Comparison of ENCODE assay signal across 9 cellular contexts in the genomic region with DNA sequence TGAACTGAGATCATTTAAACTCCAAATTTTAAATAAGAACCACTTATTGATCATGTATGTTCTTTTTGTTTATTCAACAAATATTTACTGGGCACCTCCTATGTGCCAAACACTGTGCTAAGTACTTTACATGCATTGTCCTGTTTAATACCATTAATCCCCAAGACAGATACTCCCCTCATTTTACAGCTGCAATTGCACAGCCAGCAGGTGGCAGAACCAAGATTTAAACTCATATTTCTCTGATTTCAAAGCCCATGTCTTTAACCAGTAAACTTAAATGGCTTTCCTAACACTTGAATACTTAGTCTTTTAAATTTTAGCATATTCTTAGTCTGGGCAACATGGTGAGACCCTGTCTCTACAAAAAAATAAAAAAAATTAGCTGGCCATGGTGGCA. TPM values are rescaled to one million over a fixed set of nuclear protein-coding genes. Genes with fewer than 3 reads are reported as not detected.
DNase-seq lines count a peak whose midpoint lies in the region; ATAC-seq, FAIRE-seq and TF ChIP-seq lines count a peak whose summit lies in the region.
"Had no signal": no experiment of that assay in that cellular context is flagged by ENCODE, and none has a peak within 500 bp of the region (broad histone marks: within the 10 kb centered on the region; RNA-seq: fewer than 3 reads in every experiment).

No MANE protein-coding gene starts in this region.

- peak; percentile 46 for DNase-seq in EH (ENCODE audit: low read depth)
- peak; percentile 51 for DNase-seq in KBM-7
- peak; percentile 3 for DNase-seq in activated gamma-delta T cell treated with anti-CD3 and anti-CD28 coated beads, Interleukin-2, amount 50 U/mL, for 16 hours (ENCODE audit: low read depth)
- peak; percentile 16 for DNase-seq in HepG2 (ENCODE audit: low spot score)
- DNase-seq in cortex of kidney (lab: John Stamatoyannopoulos, UW), result no peak
- no peak for DNase-seq in WTC11 (ENCODE audit: low spot score)
- no peak for DNase-seq in GM19240 (ENCODE audit: insufficient read length, low spot score)

- H3K9me3 Mint-ChIP-seq in WTC11, result no peaks in the 10 kb centered on the region

- BruUV-seq in HepG2 (replicated peaks; lab: Mats Ljungman, UMichigan), result no TSS peak

- peaks cover 10% of the 10 kb centered on the region; the same call in 1 of the 2 replicates for H3K4me1 ChIP-seq in HepG2 (ENCODE audit: insufficient read depth, low read length)

- H3K9me3 ChIP-seq in HepG2 (ENCODE audit: low read length), result no peaks in the 10 kb centered on the region

- TF ChIP-seq CTCF in HepG2 (CRISPR knock-in tag; IDR thresholded peaks at IDR 0.05) (peak; percentile 41), WTC11 (IDR thresholded peaks at IDR 0.05) (no peak)

- POLR2A ChIA-PET in HepG2 (lab: Yijun Ruan, JAX) (interaction anchor here (1.0 kb wide), 1 partner anchor 63 kb away, joined by 3 read pairs; the partner anchor contains the start of gene HSDL2), WTC11 (lab: Charles Lee) (no interaction called here)

- no peak overlapping the region for H3K27ac ChIP-seq in HepG2 (ENCODE audit: extremely low read length, insufficient read depth, low read length)
- H3K27ac ChIP-seq: SK-N-MC had no signal

- intact Hi-C loops in HepG2 (cut with micrococcal nuclease; ENCODE audit: unreplicated experiment), result loop anchor here (1.0 to 10.0 kb wide), 3 partner anchors 222 to 352 kb away; no protein-coding TSS in a partner anchor

- no peaks in the 10 kb centered on the region for H3K27me3 Mint-ChIP-seq in WTC11 (ENCODE audit: low read depth)

- TF ChIP-seq EP300 in HepG2 (IDR thresholded peaks at IDR 0.05; ENCODE audit: low read depth in 2 of 2, low read length in 2 of 2) (no peak), HepG2 (CRISPR knock-in tag; IDR thresholded peaks at IDR 0.05; ENCODE audit: borderline replicate concordance) (no peak)

- peaks cover 8 to 36% of the 10 kb centered on the region in 2 experiments for H3K36me3 ChIP-seq in HepG2 (replicated peaks in 1 of 2; ENCODE audit: control insufficient read depth in 1 of 2, insufficient read depth in 2 of 2, low read length in 2 of 2)

- no peaks in the 10 kb centered on the region for H4K20me1 ChIP-seq in HepG2 (ENCODE audit: insufficient read depth, low read length)

- H3K36me3 Mint-ChIP-seq in WTC11, result no peaks in the 10 kb centered on the region

- H3K27me3 ChIP-seq in HepG2 (ENCODE audit: control insufficient read depth in 1 of 2, insufficient read depth in 2 of 2, low read length in 2 of 2), result no peaks in the 10 kb centered on the region

- no peak for TF ChIP-seq RAD21 in HepG2 (CRISPR knock-in tag; IDR thresholded peaks at IDR 0.05)

- CTCF ChIA-PET in HepG2 (lab: Yijun Ruan, JAX; ENCODE audit: low intra/inter-chr PET ratio, low total read pairs) (interaction anchor here (0.7 to 1.3 kb wide), 2 partner anchors 221 to 268 kb away, joined by 3 to 4 read pairs; no protein-coding TSS in a partner anchor), WTC11 (lab: Charles Lee) (interaction anchor here (0.6 to 1.2 kb wide), 5 partner anchors 10 to 930 kb away, joined by 3 to 5 read pairs (median 3); partner anchors contain the start of gene KIAA1958)

- peak; percentile 50 for FAIRE-seq in HepG2 (lab: Jason Lieb, UNC)

- no peaks in the 10 kb centered on the region for H3K4me1 Mint-ChIP-seq in WTC11

- TF ChIP-seq POLR2A in HepG2 (IDR thresholded peaks at IDR 0.05; ENCODE audit: insufficient read depth in 1 of 2, low read depth in 2 of 2, low read length in 2 of 2), result no peak

- in situ Hi-C loops in KBM-7 (cut with MboI; ENCODE audit: low pct_unique_long_range_greater_than_20kb, low sequenced_read_pairs), result no loop called here
- in situ Hi-C loops in HepG2 (cut with HindIII; ENCODE audit: extremely low pct_ligation_motif_present, low pct_unique_long_range_greater_than_20kb), result no loop called here

- H3K4me3 ChIP-seq in HepG2 (replicated peaks in 1 of 3; ENCODE audit: insufficient read depth in 1 of 3, low read depth in 2 of 3, low read length in 3 of 3), result no peak overlapping the region
- H3K4me3 ChIP-seq: SK-N-MC had no signal

- no peak overlapping the region for H3K27ac Mint-ChIP-seq in WTC11

- ATAC-seq in HepG2, result peak; percentile 42; the same call in 1 of the 3 replicates
- no peak for ATAC-seq in GM21447 (IDR thresholded peaks at IDR 0.05; ENCODE audit: unreplicated experiment)
- no peak for ATAC-seq in WTC11

- no peak overlapping the region for H2AFZ ChIP-seq in HepG2 (ENCODE audit: low read length)

- H3K9ac ChIP-seq in HepG2 (ENCODE audit: insufficient read depth, low read depth, low read length), result no peak overlapping the region

- no peak overlapping the region for H3K4me2 ChIP-seq in HepG2 (ENCODE audit: low read depth, low read length)

- peaks cover 4% of the 10 kb centered on the region for H3K79me2 ChIP-seq in HepG2 (ENCODE audit: insufficient read depth, low read length)

- no peak overlapping the region for H3K4me3 Mint-ChIP-seq in WTC11

TF ChIP-seq in HepG2, 621 proteins besides CTCF, POLR2A, EP300 and RAD21:
- TF ChIP-seq STAG1 (CRISPR knock-in tag; IDR thresholded peaks at IDR 0.05) (peak; percentile 51), SMC3 (IDR thresholded peaks at IDR 0.05; ENCODE audit: low read length) (peak; percentile 35), HMG20A (CRISPR knock-in tag; IDR thresholded peaks at IDR 0.05; ENCODE audit: borderline replicate concordance) (no peak), NBN (conservative IDR thresholded peaks at IDR 0.05) (no peak)
- TF ChIP-seq, protein P1, sequence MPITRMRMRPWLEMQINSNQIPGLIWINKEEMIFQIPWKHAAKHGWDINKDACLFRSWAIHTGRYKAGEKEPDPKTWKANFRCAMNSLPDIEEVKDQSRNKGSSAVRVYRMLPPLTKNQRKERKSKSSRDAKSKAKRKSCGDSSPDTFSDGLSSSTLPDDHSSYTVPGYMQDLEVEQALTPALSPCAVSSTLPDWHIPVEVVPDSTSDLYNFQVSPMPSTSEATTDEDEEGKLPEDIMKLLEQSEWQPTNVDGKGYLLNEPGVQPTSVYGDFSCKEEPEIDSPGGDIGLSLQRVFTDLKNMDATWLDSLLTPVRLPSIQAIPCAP (CRISPR knock-in tag; IDR thresholded peaks at IDR 0.05; ENCODE audit: low read depth), result no peak

TF ChIP-seq in WTC11, 78 proteins besides CTCF, POLR2A, EP300 and RAD21:
- TF ChIP-seq NFE2L1 (CRISPR knock-in tag; IDR thresholded peaks at IDR 0.05), result no peak
- no peak for TF ChIP-seq ZNF396 (CRISPR knock-in tag; IDR thresholded peaks at IDR 0.05; ENCODE audit: borderline replicate concordance)
- no peak for TF ChIP-seq PRRX2 (CRISPR knock-in tag; IDR thresholded peaks at IDR 0.05)
- TF ChIP-seq NR3C1 (CRISPR knock-in tag; conservative IDR thresholded peaks at IDR 0.05; ENCODE audit: low read depth), result no peak
- no peak for TF ChIP-seq CREB1 (CRISPR knock-in tag; IDR thresholded peaks at IDR 0.05)
- TF ChIP-seq, protein P2, sequence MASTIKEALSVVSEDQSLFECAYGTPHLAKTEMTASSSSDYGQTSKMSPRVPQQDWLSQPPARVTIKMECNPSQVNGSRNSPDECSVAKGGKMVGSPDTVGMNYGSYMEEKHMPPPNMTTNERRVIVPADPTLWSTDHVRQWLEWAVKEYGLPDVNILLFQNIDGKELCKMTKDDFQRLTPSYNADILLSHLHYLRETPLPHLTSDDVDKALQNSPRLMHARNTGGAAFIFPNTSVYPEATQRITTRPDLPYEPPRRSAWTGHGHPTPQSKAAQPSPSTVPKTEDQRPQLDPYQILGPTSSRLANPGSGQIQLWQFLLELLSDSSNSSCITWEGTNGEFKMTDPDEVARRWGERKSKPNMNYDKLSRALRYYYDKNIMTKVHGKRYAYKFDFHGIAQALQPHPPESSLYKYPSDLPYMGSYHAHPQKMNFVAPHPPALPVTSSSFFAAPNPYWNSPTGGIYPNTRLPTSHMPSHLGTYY (CRISPR knock-in tag; IDR thresholded peaks at IDR 0.05), result no peak
- no peak for TF ChIP-seq JAZF1 (CRISPR knock-in tag; IDR thresholded peaks at IDR 0.05)
- TF ChIP-seq GABPB1 (CRISPR knock-in tag; IDR thresholded peaks at IDR 0.05), result no peak

RNA-seq across cellular contexts. Expression of gene KIAA1958, which starts 43.4 kb away (rescaled TPM):
- total RNA-seq in HepG2 (2016; rRNA removed; fragmentation: Illumina TruSeq; extraction: Trizol) (8.5 and 11.4 TPM in 2 replicates), WTC11 (2021) (41.0 to 43.6 TPM (median 42.7 TPM) in 3 replicates)
- total RNA-seq in HepG2 (2016; cell fraction: cytosol; rRNA removed; fragmentation: Illumina TruSeq; extraction: Trizol; ENCODE audit: low read depth), result 37.2 and 41.8 TPM in 2 replicates
- total RNA-seq in HepG2 (2016; cell fraction: insoluble cytoplasmic fraction; rRNA removed; fragmentation: Illumina TruSeq; extraction: Trizol), result 8.4 and 11.0 TPM in 2 replicates
- 29.3 and 29.7 TPM in 2 replicates for total RNA-seq in HepG2 (2016; cell fraction: membrane; rRNA removed; fragmentation: Illumina TruSeq; extraction: Trizol)
- total RNA-seq in HepG2 (2016; cell fraction: nucleus; rRNA removed; fragmentation: Illumina TruSeq; extraction: Trizol), result 14.1 and 15.2 TPM in 2 replicates
- polyA plus RNA-seq in HepG2 (2011; rRNA removed), result 8.5 and 10.3 TPM in 2 replicates
- polyA plus RNA-seq in HepG2 (2011; cell fraction: cytosol; rRNA removed), result 5.5 and 5.7 TPM in 2 replicates
- polyA plus RNA-seq in HepG2 (2011; cell fraction: nucleus; rRNA removed), result 17.1 and 17.6 TPM in 2 replicates
- polyA plus RNA-seq in HepG2 (2012), result 10.9 and 11.6 TPM in 2 replicates
- polyA plus RNA-seq in HepG2 (2016; cell fraction: cytosol; fragmentation: Illumina TruSeq; extraction: Trizol; ENCODE audit: low read depth), result 0.46 and 0.57 TPM in 2 replicates
- 6.0 and 6.8 TPM in 2 replicates for polyA plus RNA-seq in HepG2 (2016; cell fraction: insoluble cytoplasmic fraction; fragmentation: Illumina TruSeq; extraction: Trizol; ENCODE audit: low read depth)
- 1.8 and 1.9 TPM in 2 replicates for polyA plus RNA-seq in HepG2 (2016; cell fraction: membrane; fragmentation: Illumina TruSeq; extraction: Trizol; ENCODE audit: low read depth)
- polyA plus RNA-seq in HepG2 (2016; cell fraction: nucleus; fragmentation: Illumina TruSeq; extraction: Trizol; ENCODE audit: insufficient read depth, low read depth), result 7.2 and 8.5 TPM in 2 replicates
- polyA minus RNA-seq in HepG2 (2011; rRNA and poly(A)+ RNA removed; ENCODE audit: low replicate concordance), result 53.1 and 88.7 TPM in 2 replicates
- 22.1 and 29.8 TPM in 2 replicates for polyA minus RNA-seq in HepG2 (2011; cell fraction: cytosol; rRNA and poly(A)+ RNA removed)
- polyA minus RNA-seq in HepG2 (2011; cell fraction: nucleus; rRNA and poly(A)+ RNA removed), result 49.7 and 55.7 TPM in 2 replicates

Comparison
In these comparisons a context has a peak if more than half of its experiments do, and no peak if none do; other contexts are left out.
1. DNase-seq: peak in EH (single experiment), KBM-7 (single experiment), activated gamma-delta T cell treated with anti-CD3 and anti-CD28 coated beads, Interleukin-2, amount 50 U/mL, for 16 hours (single experiment) and HepG2 (single experiment); none in cortex of kidney (single experiment), WTC11 (single experiment) and GM19240 (single experiment).